11 cellular contexts compared by ENCODE assay signal in the genomic region with DNA sequence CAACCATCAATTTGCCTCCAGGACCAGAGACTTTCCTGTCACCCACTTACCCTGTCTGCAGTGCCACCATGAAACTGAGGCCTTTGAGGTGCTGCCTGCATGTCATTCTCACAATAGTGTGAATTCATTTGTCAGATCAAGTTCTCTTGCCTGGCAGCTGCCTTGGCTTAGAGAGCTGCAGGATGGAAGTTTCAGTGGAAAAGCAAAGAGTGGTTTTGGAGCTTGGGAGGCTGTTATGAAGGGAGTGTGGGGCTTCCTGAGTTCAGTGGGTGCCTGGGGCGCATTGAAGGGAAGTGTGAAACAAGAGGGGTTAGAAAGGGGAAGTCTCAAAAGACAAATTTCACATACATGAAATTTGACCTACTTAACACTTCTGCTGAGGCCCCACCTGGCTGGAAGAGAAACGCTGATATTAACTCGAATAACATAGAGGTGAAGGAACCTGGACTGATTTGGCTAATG. TPM values are rescaled to one million over a fixed set of nuclear protein-coding genes. Genes with fewer than 3 reads are reported as not detected.
DNase-seq lines count a peak whose midpoint lies in the region; ATAC-seq, FAIRE-seq and TF ChIP-seq lines count a peak whose summit lies in the region.
"Had no signal": no experiment of that assay in that cellular context is flagged by ENCODE, and none has a peak within 500 bp of the region (broad histone marks: within the 10 kb centered on the region; RNA-seq: fewer than 3 reads in every experiment).

No MANE protein-coding gene starts in this region.

- ATAC-seq in DND-41 (ENCODE audit: insufficient read depth, low read depth) (no peak), GM19395 (IDR thresholded peaks at IDR 0.05; ENCODE audit: unreplicated experiment) (peak; percentile 70), K562 (no peak), HG03097 (IDR thresholded peaks at IDR 0.05; ENCODE audit: low FRiP score, unreplicated experiment) (no peak), foreskin keratinocyte (no peak)

- CTCF ChIA-PET in K562 (lab: Yijun Ruan, JAX; ENCODE audit: low intra/inter-chr PET ratio), result interaction anchor here (0.7 kb wide), 1 partner anchor 9 kb away, joined by 3 read pairs; no protein-coding TSS in a partner anchor

- H3K4me2 ChIP-seq in DND-41 (ENCODE audit: insufficient read depth, low read length), result no peak overlapping the region
- no peak overlapping the region for H3K4me2 ChIP-seq in K562 (ENCODE audit: insufficient read depth, low read length)

- TF ChIP-seq EP300 in K562 (IDR thresholded peaks at IDR 0.05; ENCODE audit: low read length), result no peak

- TF ChIP-seq RAD21 in K562 (CRISPR knock-in tag; conservative IDR thresholded peaks at IDR 0.05 in 1 of 2, IDR thresholded peaks at IDR 0.05 in 1 of 2), result no peak

- FAIRE-seq in K562 (lab: Jason Lieb, UNC), result no peak
- FAIRE-seq: G401.6 had no signal

- H3K9ac ChIP-seq in DND-41 (ENCODE audit: low read depth, low read length), result no peak overlapping the region
- H3K9ac ChIP-seq in K562 (ENCODE audit: insufficient read depth in 1 of 2, low read depth in 2 of 2, low read length in 2 of 2), result peak overlapping the region in 1 of 2 experiments; percentile 20; a peak in 1 of 4 replicates

- TF ChIP-seq CTCF in DND-41 (IDR thresholded peaks at IDR 0.05; ENCODE audit: borderline replicate concordance, extremely low read depth, low read length, poor library complexity, severe bottlenecking) (no peak), K562 (IDR thresholded peaks at IDR 0.05 in 2 of 3, conservative IDR thresholded peaks at IDR 0.05 in 1 of 3; ENCODE audit: insufficient read depth in 2 of 3, low read depth in 1 of 3, low read length in 3 of 3) (no peak), foreskin keratinocyte (conservative IDR thresholded peaks at IDR 0.05) (no peak)

- no peak for TF ChIP-seq POLR2A in K562 (conservative IDR thresholded peaks at IDR 0.05)

- in situ Hi-C loops in KBM-7 (cut with MboI; ENCODE audit: low pct_unique_long_range_greater_than_20kb, low sequenced_read_pairs), result no loop called here
- in situ Hi-C loops in K562 (cut with MboI), result no loop called here

- H3K36me3 ChIP-seq in DND-41 (ENCODE audit: insufficient read depth, low read length) (no peaks in the 10 kb centered on the region), K562 (ENCODE audit: control insufficient read depth, insufficient read depth, low read length) (no peaks in the 10 kb centered on the region)

- H3K9me3 ChIP-seq in DND-41 (ENCODE audit: insufficient read depth, low read length, severe bottlenecking), result no peaks in the 10 kb centered on the region
- no peaks in the 10 kb centered on the region for H3K9me3 ChIP-seq in K562 (replicated peaks; ENCODE audit: control insufficient read depth, insufficient read depth, low read depth, low read length)

- H3K9me1 ChIP-seq in K562 (ENCODE audit: control insufficient read depth, insufficient read depth, low read length), result no peaks in the 10 kb centered on the region

- H3K4me3 ChIP-seq in DND-41 (ENCODE audit: low read depth in 1 of 2, low read length in 2 of 2) (no peak overlapping the region), K562 (no peak overlapping the region)

- H4K20me1 ChIP-seq in DND-41 (ENCODE audit: insufficient read depth, low read length) (no peaks in the 10 kb centered on the region), K562 (replicated peaks; ENCODE audit: control insufficient read depth, insufficient read depth, low read length) (no peaks in the 10 kb centered on the region)

- H2AFZ ChIP-seq in DND-41 (ENCODE audit: low read depth, low read length) (0 out of 2 replicates have a peak overlapping the region, but pooled peaks have one; percentile 48), K562 (ENCODE audit: low read depth, low read length) (no peak overlapping the region)

- no TSS peak for BruUV-seq in K562 (replicated peaks; lab: Mats Ljungman, UMichigan)

- H3K4me1 ChIP-seq in DND-41 (ENCODE audit: insufficient read depth, low read length) (peaks cover 35% of the 10 kb centered on the region), K562 (replicated peaks in 1 of 2; ENCODE audit: control insufficient read depth in 2 of 2, insufficient read depth in 2 of 2, low read length in 2 of 2) (peaks cover 3 to 4% of the 10 kb centered on the region in 2 experiments; a peak in 2 of 5 replicates), foreskin keratinocyte (no peaks in the 10 kb centered on the region)

- H3K27me3 ChIP-seq in DND-41 (ENCODE audit: insufficient read depth, low read length, poor library complexity) (no peaks in the 10 kb centered on the region), K562 (ENCODE audit: control insufficient read depth in 2 of 2, insufficient read depth in 2 of 2, low read length in 2 of 2) (peaks cover 0 to 14% of the 10 kb centered on the region in 2 experiments; a peak in 2 of 5 replicates), foreskin keratinocyte (no peaks in the 10 kb centered on the region)

- WGBS in K562 (ENCODE audit: insufficient coverage, low coverage, missing lambda C conversion rate), result 16% methylated on average over 3 of the region's 3 CpGs

- intact Hi-C loops in K562 (cut with micrococcal nuclease), result no loop called here

- H3K79me2 ChIP-seq in DND-41 (ENCODE audit: insufficient read depth, low read length), result no peaks in the 10 kb centered on the region
- no peaks in the 10 kb centered on the region for H3K79me2 ChIP-seq in K562 (ENCODE audit: control insufficient read depth, insufficient read depth, low read length)

- POLR2A ChIA-PET in K562 (lab: Yijun Ruan, JAX), result interaction anchor here (0.6 to 1.3 kb wide), 4 partner anchors 8 to 146 kb away, joined by 3 to 5 read pairs (median 4); a partner anchor contains a TSS

- H3K27ac ChIP-seq in DND-41 (ENCODE audit: low read length) (peak overlapping the region; percentile 39), K562 (ENCODE audit: extremely low read depth, low read depth, low read length) (no peak overlapping the region), foreskin keratinocyte (no peak overlapping the region)

- DNase-seq in DND-41 (no peak), KBM-7 (peak; percentile 45), K562 (ENCODE audit: extremely low read depth in 1 of 4, low spot score in 3 of 4) (no peak), HuH-7 (ENCODE audit: low spot score) (no peak), NCI-H187 (lab: John Stamatoyannopoulos, UW) (no peak), foreskin keratinocyte (no peak)
- DNase-seq: activated gamma-delta T cell, OCI-M1 had no signal

TF ChIP-seq in K562, 482 proteins besides CTCF, POLR2A, EP300 and RAD21:
- TF ChIP-seq KDM5B (IDR thresholded peaks at IDR 0.05; ENCODE audit: insufficient replicate concordance, low read depth, low read length), result no peak
- no peak for TF ChIP-seq ATF1 (CRISPR knock-in tag; IDR thresholded peaks at IDR 0.05)
- TF ChIP-seq ATF1 (tag; IDR thresholded peaks at IDR 0.05), result no peak
- no peak for TF ChIP-seq EGR1 (conservative IDR thresholded peaks at IDR 0.05)
- TF ChIP-seq, protein P1, sequence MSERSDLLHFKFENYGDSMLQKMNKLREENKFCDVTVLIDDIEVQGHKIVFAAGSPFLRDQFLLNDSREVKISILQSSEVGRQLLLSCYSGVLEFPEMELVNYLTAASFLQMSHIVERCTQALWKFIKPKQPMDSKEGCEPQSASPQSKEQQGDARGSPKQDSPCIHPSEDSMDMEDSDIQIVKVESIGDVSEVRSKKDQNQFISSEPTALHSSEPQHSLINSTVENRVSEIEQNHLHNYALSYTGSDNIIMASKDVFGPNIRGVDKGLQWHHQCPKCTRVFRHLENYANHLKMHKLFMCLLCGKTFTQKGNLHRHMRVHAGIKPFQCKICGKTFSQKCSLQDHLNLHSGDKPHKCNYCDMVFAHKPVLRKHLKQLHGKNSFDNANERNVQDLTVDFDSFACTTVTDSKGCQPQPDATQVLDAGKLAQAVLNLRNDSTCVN (CRISPR knock-in tag; IDR thresholded peaks at IDR 0.05), result no peak
- TF ChIP-seq, protein P2, sequence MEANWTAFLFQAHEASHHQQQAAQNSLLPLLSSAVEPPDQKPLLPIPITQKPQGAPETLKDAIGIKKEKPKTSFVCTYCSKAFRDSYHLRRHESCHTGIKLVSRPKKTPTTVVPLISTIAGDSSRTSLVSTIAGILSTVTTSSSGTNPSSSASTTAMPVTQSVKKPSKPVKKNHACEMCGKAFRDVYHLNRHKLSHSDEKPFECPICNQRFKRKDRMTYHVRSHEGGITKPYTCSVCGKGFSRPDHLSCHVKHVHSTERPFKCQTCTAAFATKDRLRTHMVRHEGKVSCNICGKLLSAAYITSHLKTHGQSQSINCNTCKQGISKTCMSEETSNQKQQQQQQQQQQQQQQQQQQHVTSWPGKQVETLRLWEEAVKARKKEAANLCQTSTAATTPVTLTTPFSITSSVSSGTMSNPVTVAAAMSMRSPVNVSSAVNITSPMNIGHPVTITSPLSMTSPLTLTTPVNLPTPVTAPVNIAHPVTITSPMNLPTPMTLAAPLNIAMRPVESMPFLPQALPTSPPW (CRISPR knock-in tag; IDR thresholded peaks at IDR 0.05), result no peak
- TF ChIP-seq SPI1 (IDR thresholded peaks at IDR 0.05; ENCODE audit: borderline replicate concordance, low read depth, low read length), result peak; percentile 47; the same call in 1 of the 2 replicates

RNA-seq across cellular contexts. Expression of a gene that starts 7.9 kb away (rescaled TPM):
- total RNA-seq in K562 (2011; cell fraction: chromatin; rRNA removed; ENCODE audit: low replicate concordance), result 4.1 and 9.5 TPM in 2 replicates
- 14.5 and 15.2 TPM in 2 replicates for total RNA-seq in K562 (2011; cell fraction: nucleolus; rRNA removed)
- 8.9 and 11.3 TPM in 2 replicates for total RNA-seq in K562 (2011; cell fraction: nucleoplasm; rRNA removed)
- 7.4 and 23.5 TPM in 2 replicates for total RNA-seq in K562 (2014; rRNA removed)
- total RNA-seq in K562 (2014; rRNA removed; fragmentation: Illumina TruSeq; extraction: Trizol), result 5.7 and 6.0 TPM in 2 replicates
- total RNA-seq in K562 (2015; rRNA removed; fragmentation: Illumina TruSeq; extraction: Trizol), result 4.6 and 7.3 TPM in 2 replicates
- total RNA-seq in K562 (2021), result 9.5 and 12.1 TPM in 2 replicates
- 8.2 and 9.5 TPM in 2 replicates for polyA plus RNA-seq in K562 (2011; rRNA removed)
- 13.7 and 24.2 TPM in 2 replicates for polyA plus RNA-seq in K562 (2011; cell fraction: cytosol; rRNA removed)
- polyA plus RNA-seq in K562 (2011; cell fraction: nucleus; rRNA removed), result 4.1 and 4.6 TPM in 2 replicates
- 6.0 and 6.2 TPM in 2 replicates for polyA plus RNA-seq in K562 (2012)
- polyA plus RNA-seq in K562 (2014; fragmentation: Illumina TruSeq; extraction: Trizol), result 8.1 TPM in 2 replicates
- polyA plus RNA-seq in K562 (2014; fragmentation: Nextera tagmentation; extraction: Ambion mirVana), result 1 to 10 TPM; 3.1 to 5.9 TPM
- 9.4 and 13.4 TPM in 2 replicates for polyA plus RNA-seq in K562 (2014; rRNA removed)
- 10.9 and 13.0 TPM in 2 replicates for polyA minus RNA-seq in K562 (2011; rRNA and poly(A)+ RNA removed)
- polyA minus RNA-seq in K562 (2011; cell fraction: cytosol; rRNA and poly(A)+ RNA removed), result 5.6 and 12.1 TPM in 2 replicates
- 7.7 and 15.4 TPM in 2 replicates for polyA minus RNA-seq in K562 (2011; cell fraction: nucleus; rRNA and poly(A)+ RNA removed)
- 0.46 and 1.5 TPM in 2 replicates for total RNA-seq in foreskin keratinocyte
- 0.26 and 0.82 TPM in 2 replicates for polyA plus RNA-seq in foreskin keratinocyte
